ENCODE assay signal across 13 cellular contexts in the genomic region with DNA sequence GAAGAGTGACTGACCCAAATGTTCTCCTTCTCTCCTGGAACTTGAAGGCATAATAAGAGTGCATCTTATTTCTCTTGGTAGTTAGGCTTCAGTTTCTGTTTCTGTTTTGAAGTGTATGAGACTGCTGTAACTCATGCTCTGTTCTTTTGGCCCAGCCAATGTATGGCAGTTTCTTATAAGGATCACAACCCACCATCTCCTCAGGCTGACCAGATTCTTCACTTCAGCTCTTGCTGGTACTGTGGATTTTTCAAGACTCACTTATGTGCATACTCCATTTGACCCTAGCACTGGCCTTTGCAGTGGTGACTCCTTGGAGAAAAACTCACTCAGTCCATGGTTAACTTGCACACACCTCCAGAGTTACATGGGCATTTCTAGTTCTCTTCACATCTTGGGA. TPM values are rescaled to one million over a fixed set of nuclear protein-coding genes. Genes with fewer than 3 reads are reported as not detected.
DNase-seq lines count a peak whose midpoint lies in the region; ATAC-seq and TF ChIP-seq lines count a peak whose summit lies in the region.
"Had no signal": no experiment of that assay in that cellular context is flagged by ENCODE, and none has a peak within 500 bp of the region (broad histone marks: within the 10 kb centered on the region; RNA-seq: fewer than 3 reads in every experiment).

No MANE protein-coding gene starts in this region.

- H2BK20ac ChIP-seq in IMR-90 (ENCODE audit: low read depth, low read length), result peak overlapping the region; percentile 26

- ATAC-seq in HG02642 (IDR thresholded peaks at IDR 0.05; ENCODE audit: poor library complexity, unreplicated experiment) (peak; percentile 89), IMR-90 (ENCODE audit: low read depth) (peak; percentile 48), lower lobe of right lung (no peak)
- ATAC-seq: A549, sciatic nerve had no signal

- dilution Hi-C loops in IMR-90 (cut with HindIII; ENCODE audit: low sequenced_read_pairs, unreplicated experiment), result no loop called here

- H2AK5ac ChIP-seq in IMR-90 (ENCODE audit: low read depth, low read length), result no peak overlapping the region

- peak overlapping the region; percentile 20 for H3K27ac Mint-ChIP-seq in activated CD4-positive, alpha-beta memory T cell treated with anti-CD3 and anti-CD28 coated beads, Interleukin-2, amount 10 ng/mL, durations not matched to agents 7 days and 5 days
- no peak overlapping the region for H3K27ac Mint-ChIP-seq in activated CD4-positive, alpha-beta memory T cell treated with anti-CD3 and anti-CD28 coated beads for 36 hours

- TF ChIP-seq CTCF in IMR-90 (conservative IDR thresholded peaks at IDR 0.05; ENCODE audit: low read depth, low read length) (no peak), osteoblast (IDR thresholded peaks at IDR 0.05; ENCODE audit: extremely low read depth, low read depth, low read length) (no peak), lower lobe of right lung (IDR thresholded peaks at IDR 0.05) (no peak), sigmoid colon (IDR thresholded peaks at IDR 0.05) (no peak)

- H3K23ac ChIP-seq in IMR-90 (ENCODE audit: low read depth, low read length), result no peak overlapping the region; the same call in 1 of the 2 replicates

- peak overlapping the region; percentile 71; the same call in 1 of the 2 replicates for H2BK120ac ChIP-seq in IMR-90 (ENCODE audit: low read depth, low read length)

- no peak for TF ChIP-seq EP300 in sigmoid colon (IDR thresholded peaks at IDR 0.05)

- H3K36me3 Mint-ChIP-seq in activated CD4-positive, alpha-beta memory T cell treated with anti-CD3 and anti-CD28 coated beads, Interleukin-2, amount 10 ng/mL, durations not matched to agents 7 days and 5 days (ENCODE audit: low read depth), result no peaks in the 10 kb centered on the region
- H3K36me3 Mint-ChIP-seq in activated CD4-positive, alpha-beta memory T cell treated with anti-CD3 and anti-CD28 coated beads for 36 hours, result no peaks in the 10 kb centered on the region

- H3K27me3 ChIP-seq in IMR-90 (ENCODE audit: control insufficient read depth, insufficient read depth, low read length) (no peaks in the 10 kb centered on the region), osteoblast (ENCODE audit: insufficient read depth, low read length) (no peaks in the 10 kb centered on the region), lower lobe of right lung (ENCODE audit: low read depth) (no peaks in the 10 kb centered on the region), sigmoid colon (no peaks in the 10 kb centered on the region)
- H3K27me3 ChIP-seq: stomach had no signal

- no peaks in the 10 kb centered on the region for H3K79me1 ChIP-seq in IMR-90 (ENCODE audit: low read depth in 1 of 2, low read length in 2 of 2)

- BruUV-seq in IMR-90 (replicated peaks; lab: Mats Ljungman, UMichigan), result no TSS peak

- H3K4me1 ChIP-seq in IMR-90 (ENCODE audit: control insufficient read depth, insufficient read depth, low read length) (peaks cover 6% of the 10 kb centered on the region), osteoblast (ENCODE audit: insufficient read depth, low read length) (peaks cover 5% of the 10 kb centered on the region), lower lobe of right lung (no peaks in the 10 kb centered on the region), sigmoid colon (no peaks in the 10 kb centered on the region)
- H3K4me1 ChIP-seq: stomach had no signal

- intact Hi-C loops in activated CD4-positive, alpha-beta memory T cell treated with anti-CD3 and anti-CD28 coated beads for 36 hours (cut with micrococcal nuclease), result loop anchor here (1.0 kb wide), 1 partner anchor 9 kb away; a partner anchor contains a TSS
- intact Hi-C loops in IMR-90 (cut with micrococcal nuclease), result no loop called here
- intact Hi-C loops in lower lobe of right lung (cut with DNase I), result no loop called here
- intact Hi-C loops in sigmoid colon (cut with DNase I), result no loop called here

- H3K56ac ChIP-seq in IMR-90 (ENCODE audit: extremely low read depth, insufficient read depth, low read length), result no peak overlapping the region

- H3K9me3 Mint-ChIP-seq in activated CD4-positive, alpha-beta memory T cell treated with anti-CD3 and anti-CD28 coated beads, Interleukin-2, amount 10 ng/mL, durations not matched to agents 7 days and 5 days, result no peaks in the 10 kb centered on the region
- no peaks in the 10 kb centered on the region for H3K9me3 Mint-ChIP-seq in activated CD4-positive, alpha-beta memory T cell treated with anti-CD3 and anti-CD28 coated beads for 36 hours

- DNase-seq in activated CD4-positive, alpha-beta memory T cell treated with anti-CD3 and anti-CD28 coated beads, Interleukin-2, amount 10 ng/mL, durations not matched to agents 7 days and 5 days, result no peak
- no peak for DNase-seq in activated CD4-positive, alpha-beta memory T cell treated with anti-CD3 and anti-CD28 coated beads for 36 hours
- no peak for DNase-seq in IMR-90
- DNase-seq in osteoblast (ENCODE audit: insufficient read length, low spot score, missing footprints), result no peak
- no peak for DNase-seq in lower lobe of right lung
- no peak for DNase-seq in sigmoid colon
- no peak for DNase-seq in hypothalamus (lab: John Stamatoyannopoulos, UW)
- DNase-seq: cortex of kidney, NCI-H2107, stomach had no signal

- H3K4me2 ChIP-seq in IMR-90 (ENCODE audit: low read depth, low read length), result peak overlapping the region; percentile 41; the same call in 1 of the 2 replicates
- peak overlapping the region; percentile 14 for H3K4me2 ChIP-seq in osteoblast (ENCODE audit: insufficient read depth, low read length)
- H3K4me2 ChIP-seq: A549 had no signal

- POLR2A ChIA-PET in activated CD4-positive, alpha-beta memory T cell treated with anti-CD3 and anti-CD28 coated beads, Interleukin-2, amount 10 ng/mL, durations not matched to agents 7 days and 5 days (lab: Charles Lee), result no interaction called here
- POLR2A ChIA-PET in activated CD4-positive, alpha-beta memory T cell treated with anti-CD3 and anti-CD28 coated beads for 36 hours (lab: Charles Lee), result no interaction called here
- POLR2A ChIA-PET in IMR-90 (lab: Charles Lee; ENCODE audit: unreplicated experiment), result no interaction called here

- H3K27ac ChIP-seq in IMR-90 (ENCODE audit: insufficient read depth, low read length) (peak overlapping the region; percentile 13; the same call in 1 of the 2 replicates), osteoblast (ENCODE audit: low read depth, low read length) (no peak overlapping the region), lower lobe of right lung (no peak overlapping the region), sigmoid colon (no peak overlapping the region)
- H3K27ac ChIP-seq: stomach had no signal

- in situ Hi-C loops in IMR-90 (cut with MboI; ENCODE audit: low sequenced_read_pairs), result no loop called here

- no peak for TF ChIP-seq POLR2A in IMR-90 (IDR thresholded peaks at IDR 0.05; ENCODE audit: low read depth, low read length)
- TF ChIP-seq POLR2A in sigmoid colon (IDR thresholded peaks at IDR 0.05), result no peak

- H3K14ac ChIP-seq in IMR-90 (replicated peaks; ENCODE audit: low read depth, low read length), result peak overlapping the region; percentile 11; the same call in 1 of the 2 replicates

- peaks cover 9% of the 10 kb centered on the region for H3K4me1 Mint-ChIP-seq in activated CD4-positive, alpha-beta memory T cell treated with anti-CD3 and anti-CD28 coated beads, Interleukin-2, amount 10 ng/mL, durations not matched to agents 7 days and 5 days
- H3K4me1 Mint-ChIP-seq in activated CD4-positive, alpha-beta memory T cell treated with anti-CD3 and anti-CD28 coated beads for 36 hours (ENCODE audit: low read depth), result peaks cover 8% of the 10 kb centered on the region

- 0 out of 2 replicates have a peak overlapping the region, but pooled peaks have one; percentile 31 for H3K4ac ChIP-seq in IMR-90 (ENCODE audit: low read depth, low read length)

- no peaks in the 10 kb centered on the region for H3K79me2 ChIP-seq in osteoblast (ENCODE audit: insufficient read depth, low read length)

- H3K9ac ChIP-seq in IMR-90 (ENCODE audit: low read depth, low read length), result no peak overlapping the region

- H4K5ac ChIP-seq in IMR-90 (ENCODE audit: low read depth, low read length), result peak overlapping the region; percentile 87; the same call in 1 of the 2 replicates

- no peaks in the 10 kb centered on the region; the same call in 1 of the 2 replicates for H3K36me3 ChIP-seq in IMR-90 (ENCODE audit: control insufficient read depth, insufficient read depth, low read length)
- H3K36me3 ChIP-seq in osteoblast (ENCODE audit: insufficient read depth, low read length), result no peaks in the 10 kb centered on the region
- no peaks in the 10 kb centered on the region for H3K36me3 ChIP-seq in lower lobe of right lung
- no peaks in the 10 kb centered on the region for H3K36me3 ChIP-seq in sigmoid colon
- H3K36me3 ChIP-seq: stomach had no signal

- TF ChIP-seq RAD21 in IMR-90 (IDR thresholded peaks at IDR 0.05; ENCODE audit: low read length), result no peak

- peak overlapping the region in 1 of 2 experiments; percentile 69; a peak in 3 of 4 replicates for H4K8ac ChIP-seq in IMR-90 (ENCODE audit: low read depth in 2 of 2, low read length in 2 of 2)

- H3K4me3 ChIP-seq in IMR-90 (ENCODE audit: insufficient read depth, low read depth, low read length) (no peak overlapping the region), osteoblast (ENCODE audit: insufficient read depth, low read length) (no peak overlapping the region), lower lobe of right lung (no peak overlapping the region), sigmoid colon (no peak overlapping the region)
- H3K4me3 ChIP-seq: A549, stomach had no signal

- no peaks in the 10 kb centered on the region for H4K20me1 ChIP-seq in IMR-90 (ENCODE audit: insufficient read depth, low read length)
- no peaks in the 10 kb centered on the region for H4K20me1 ChIP-seq in osteoblast (ENCODE audit: insufficient read depth, low read length)

- H2BK5ac ChIP-seq in IMR-90 (ENCODE audit: low read depth, low read length, poor library complexity, severe bottlenecking), result peak overlapping the region; percentile 71

- peaks cover 12% of the 10 kb centered on the region for H3K27me3 Mint-ChIP-seq in activated CD4-positive, alpha-beta memory T cell treated with anti-CD3 and anti-CD28 coated beads, Interleukin-2, amount 10 ng/mL, durations not matched to agents 7 days and 5 days
- H3K27me3 Mint-ChIP-seq in activated CD4-positive, alpha-beta memory T cell treated with anti-CD3 and anti-CD28 coated beads for 36 hours, result peaks cover 4% of the 10 kb centered on the region

- CTCF ChIA-PET in activated CD4-positive, alpha-beta memory T cell treated with anti-CD3 and anti-CD28 coated beads, Interleukin-2, amount 10 ng/mL, durations not matched to agents 7 days and 5 days (lab: Charles Lee), result no interaction called here
- CTCF ChIA-PET in activated CD4-positive, alpha-beta memory T cell treated with anti-CD3 and anti-CD28 coated beads for 36 hours (lab: Charles Lee), result interaction anchor here (1.2 kb wide), 1 partner anchor 16 kb away, joined by 3 read pairs; no protein-coding TSS in a partner anchor
- CTCF ChIA-PET in IMR-90 (lab: Yijun Ruan, JAX), result interaction anchor here (0.9 kb wide), 1 partner anchor 88 kb away, joined by 3 read pairs; no protein-coding TSS in a partner anchor

- H3K9me3 ChIP-seq in IMR-90 (ENCODE audit: control insufficient read depth, insufficient read depth, low read length), result no peaks in the 10 kb centered on the region
- H3K9me3 ChIP-seq in osteoblast (ENCODE audit: low read depth, low read length), result no peaks in the 10 kb centered on the region
- no peaks in the 10 kb centered on the region for H3K9me3 ChIP-seq in lower lobe of right lung
- H3K9me3 ChIP-seq in sigmoid colon, result no peaks in the 10 kb centered on the region
- H3K9me3 ChIP-seq: stomach had no signal

- H2BK15ac ChIP-seq in IMR-90 (ENCODE audit: low read depth, low read length), result peak overlapping the region; percentile 56; the same call in 2 of the 3 replicates

- H3K9me1 ChIP-seq in IMR-90 (ENCODE audit: insufficient read depth, low read length), result no peaks in the 10 kb centered on the region

- no peak overlapping the region for H4K91ac ChIP-seq in IMR-90 (ENCODE audit: insufficient read depth, low read depth, low read length)

- H3K4me3 Mint-ChIP-seq in activated CD4-positive, alpha-beta memory T cell treated with anti-CD3 and anti-CD28 coated beads, Interleukin-2, amount 10 ng/mL, durations not matched to agents 7 days and 5 days, result peak overlapping the region; percentile 6
- no peak overlapping the region for H3K4me3 Mint-ChIP-seq in activated CD4-positive, alpha-beta memory T cell treated with anti-CD3 and anti-CD28 coated beads for 36 hours

- H2AK9ac ChIP-seq in IMR-90 (replicated peaks; ENCODE audit: low read depth, low read length, poor library complexity), result no peak overlapping the region

- H2AFZ ChIP-seq in IMR-90 (replicated peaks; ENCODE audit: low read length, poor library complexity), result peak overlapping the region; percentile 57
- H2AFZ ChIP-seq in osteoblast (ENCODE audit: low read length), result peak overlapping the region; percentile 9

- H3K18ac ChIP-seq in IMR-90 (ENCODE audit: low read depth, low read length), result peak overlapping the region; percentile 45; the same call in 1 of the 2 replicates

RNA-seq across cellular contexts. Expression of a gene that starts 9.6 kb away (rescaled TPM):
- total RNA-seq in activated CD4-positive, alpha-beta memory T cell treated with anti-CD3 and anti-CD28 coated beads, Interleukin-2, amount 10 ng/mL, durations not matched to agents 7 days and 5 days, result 10 to 100 TPM; 80.0 to 95.1 TPM
- 10 to 100 TPM; 66.8 to 68.5 TPM for total RNA-seq in activated CD4-positive, alpha-beta memory T cell treated with anti-CD3 and anti-CD28 coated beads for 36 hours
- total RNA-seq in IMR-90 (2012; rRNA removed), result 31.9 and 43.9 TPM in 2 replicates
- 24.0 and 32.7 TPM in 2 replicates for polyA plus RNA-seq in IMR-90 (2012; rRNA removed)
- polyA plus RNA-seq in IMR-90 (2012; cell fraction: cytosol; rRNA removed), result 4.2 and 5.9 TPM in 2 replicates
- 7.4 and 50.9 TPM in 2 replicates for polyA plus RNA-seq in IMR-90 (2012; cell fraction: nucleus; rRNA removed; ENCODE audit: low replicate concordance)
- 40.2 and 41.0 TPM in 2 replicates for total RNA-seq in osteoblast
- total RNA-seq in lower lobe of right lung, result 77.2 TPM
- total RNA-seq in sigmoid colon, result 10 to 100 TPM; 49.4 to 66.4 (median 58.7) TPM
- polyA plus RNA-seq in sigmoid colon, result 10 to 100 TPM; 30.0 to 44.2 (median 36.1) TPM

Comparison
In these comparisons a context has a peak if more than half of its experiments do, and no peak if none do; other contexts are left out.
1. ATAC-seq: peak in HG02642 (single experiment) and IMR-90 (single experiment); none in lower lobe of right lung (0 of 2).